In the genomic region with DNA sequence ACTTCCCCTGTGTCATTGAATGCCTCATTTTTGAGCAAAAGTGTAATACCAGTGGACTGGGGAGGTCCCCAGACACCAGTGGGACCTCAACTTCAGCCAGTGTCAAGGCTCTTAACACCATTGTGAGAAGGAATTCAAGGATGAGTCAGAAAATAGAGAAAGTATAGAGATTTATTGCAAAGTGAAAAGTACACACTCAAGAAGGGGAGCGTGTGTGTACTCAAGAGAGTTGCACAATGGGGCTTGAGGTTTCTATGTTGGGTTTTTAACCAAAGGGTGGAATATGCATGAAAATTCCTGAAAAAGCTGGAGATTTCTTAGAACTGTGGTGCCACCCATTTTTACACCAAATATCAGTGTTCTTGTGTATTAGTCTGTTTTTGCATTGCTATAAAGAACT, we compare ENCODE assay signal across 27 cellular contexts.
"Had no signal": no experiment of that assay in that cellular context is flagged by ENCODE, and none has a peak within 500 bp of the region (broad histone marks: within the 10 kb centered on the region; RNA-seq: fewer than 3 reads in every experiment).

No MANE protein-coding gene starts in this region.

- H3K4me1 Mint-ChIP-seq: activated B cell treated with CpG ODN at 0.5 μM for 24 hours; activated CD4-positive, alpha-beta T cell treated with anti-CD3 and anti-CD28 coated beads for 36 hours; activated T-helper 17 cell treated with anti-CD3 and anti-CD28 coated beads, Interleukin-2, amount 50 U/mL, for 72 hours had no signal

- ATAC-seq: activated CD4-positive, alpha-beta T cell treated with anti-CD3 and anti-CD28 coated beads for 36 hours; activated T-helper 17 cell treated with anti-CD3 and anti-CD28 coated beads, Interleukin-2, amount 50 U/mL, for 72 hours; left lobe of liver; natural killer cell treated with Interleukin-12 subunit alpha and Interleukin-12 subunit beta and Interleukin-15 and Interleukin-18, amount 100 ng/mL, for 72 hours; pancreas; right lobe of liver; stimulated activated naive B cell treated with anti-CD40 and anti-IgM and Interleukin-4, amounts not matched to agents 10 μg/mL and 1 μg/mL and 100 μg/mL, for 72 hours had no signal

- H3K4me3 ChIP-seq: adrenal gland, pancreas, right lobe of liver, smooth muscle cell, testis, vagina had no signal

- H3K9me3 ChIP-seq: adrenal gland, pancreas, right lobe of liver, testis, vagina had no signal

- DNase-seq: activated B cell treated with CpG ODN at 0.5 μM for 24 hours; activated CD4-positive, alpha-beta T cell treated with anti-CD3 and anti-CD28 coated beads for 36 hours; activated CD4-positive, alpha-beta T cell treated with anti-CD3 and anti-CD28 coated beads, Interleukin-2, amount 50 U/mL, for 4 hours; activated CD8-positive, alpha-beta memory T cell treated with anti-CD3 and anti-CD28 coated beads for 24 hours; activated CD8-positive, alpha-beta memory T cell treated with anti-CD3 and anti-CD28 coated beads, Interleukin-2, amount 50 U/mL, for 4 hours; activated T-cell treated with anti-CD3 and anti-CD28 coated beads, Interleukin-2, amount 50 U/mL, for 24 hours; adrenal gland; cerebellar nuclear complex; cortex of kidney; foreskin fibroblast; mammary epithelial cell; midbrain; pancreas; right lobe of liver; stimulated activated CD4-positive, alpha-beta T cell treated with anti-CD3 and anti-CD28 coated beads, Interleukin-15, amount 100 ng/mL, for 24 hours; stimulated activated CD8-positive, alpha-beta memory T cell treated with anti-CD3 and anti-CD28 coated beads, Interleukin-4, amount 100 ng/mL, for 48 hours; stimulated activated naive B cell treated with anti-CD40 and anti-IgM and Interleukin-4, amounts not matched to agents 10 μg/mL and 1 μg/mL and 100 μg/mL, for 72 hours; T-helper 1 cell; testis had no signal

- H3K27me3 ChIP-seq: adrenal gland, pancreas, right lobe of liver, testis, vagina had no signal

- H3K36me3 ChIP-seq: adrenal gland, pancreas, right lobe of liver, vagina had no signal

- H3K36me3 Mint-ChIP-seq: activated naive CD8-positive, alpha-beta T cell; natural killer cell treated with Interleukin-12 subunit alpha and Interleukin-12 subunit beta and Interleukin-15 and Interleukin-18, amount 100 ng/mL, for 72 hours; stimulated activated naive B cell treated with anti-CD40 and anti-IgM and Interleukin-4, amounts not matched to agents 10 μg/mL and 1 μg/mL and 100 μg/mL, for 72 hours; type B pancreatic cell had no signal

- H3K27ac ChIP-seq: epithelial cell of prostate, pancreas, right lobe of liver, testis, vagina had no signal

- H3K27ac Mint-ChIP-seq: activated B cell treated with CpG ODN at 0.5 μM for 24 hours; activated CD4-positive, alpha-beta T cell treated with anti-CD3 and anti-CD28 coated beads for 36 hours; activated naive CD8-positive, alpha-beta T cell; activated T-cell treated with anti-CD3 and anti-CD28 coated beads, Interleukin-2, amount 50 U/mL, for 24 hours; activated T-helper 17 cell treated with anti-CD3 and anti-CD28 coated beads, Interleukin-2, amount 50 U/mL, for 72 hours; natural killer cell treated with Interleukin-12 subunit alpha and Interleukin-12 subunit beta and Interleukin-15 and Interleukin-18, amount 100 ng/mL, for 72 hours; stimulated activated naive B cell treated with anti-CD40 and anti-IgM and Interleukin-4, amounts not matched to agents 10 μg/mL and 1 μg/mL and 100 μg/mL, for 72 hours; type B pancreatic cell had no signal

- H3K4me1 ChIP-seq: adrenal gland, pancreas, right lobe of liver, testis, vagina had no signal

- H3K9me3 Mint-ChIP-seq: activated B cell treated with CpG ODN at 0.5 μM for 24 hours; activated T-cell treated with anti-CD3 and anti-CD28 coated beads, Interleukin-2, amount 50 U/mL, for 24 hours; activated T-helper 17 cell treated with anti-CD3 and anti-CD28 coated beads, Interleukin-2, amount 50 U/mL, for 72 hours; natural killer cell treated with Interleukin-12 subunit alpha and Interleukin-12 subunit beta and Interleukin-15 and Interleukin-18, amount 100 ng/mL, for 72 hours; stimulated activated naive B cell treated with anti-CD40 and anti-IgM and Interleukin-4, amounts not matched to agents 10 μg/mL and 1 μg/mL and 100 μg/mL, for 72 hours; type B pancreatic cell had no signal

- H3K27me3 Mint-ChIP-seq: activated B cell treated with CpG ODN at 0.5 μM for 24 hours; activated naive CD8-positive, alpha-beta T cell; activated T-cell treated with anti-CD3 and anti-CD28 coated beads, Interleukin-2, amount 50 U/mL, for 24 hours; stimulated activated naive B cell treated with anti-CD40 and anti-IgM and Interleukin-4, amounts not matched to agents 10 μg/mL and 1 μg/mL and 100 μg/mL, for 72 hours; type B pancreatic cell had no signal

- H3K4me3 Mint-ChIP-seq: activated B cell treated with CpG ODN at 0.5 μM for 24 hours; activated CD4-positive, alpha-beta T cell treated with anti-CD3 and anti-CD28 coated beads for 36 hours; activated naive CD8-positive, alpha-beta T cell; activated T-cell treated with anti-CD3 and anti-CD28 coated beads, Interleukin-2, amount 50 U/mL, for 24 hours; activated T-helper 17 cell treated with anti-CD3 and anti-CD28 coated beads, Interleukin-2, amount 50 U/mL, for 72 hours; natural killer cell treated with Interleukin-12 subunit alpha and Interleukin-12 subunit beta and Interleukin-15 and Interleukin-18, amount 100 ng/mL, for 72 hours; stimulated activated naive B cell treated with anti-CD40 and anti-IgM and Interleukin-4, amounts not matched to agents 10 μg/mL and 1 μg/mL and 100 μg/mL, for 72 hours; type B pancreatic cell had no signal
